Comparison of ENCODE assay signal across 12 cellular contexts in genomic region chr17:49992191-49992932, GRCh38. TPM values are rescaled to one million over a fixed set of nuclear protein-coding genes. Genes with fewer than 3 reads are reported as not detected.
A peak's percentile ranks its signal among the peaks of the same experiment; 100 is the strongest.
DNase-seq lines count a peak whose midpoint lies in the region; ATAC-seq and TF ChIP-seq lines count a peak whose summit lies in the region.
"Had no signal": no experiment of that assay in that cellular context is flagged by ENCODE, and none has a peak within 500 bp of the region (broad histone marks: within the 10 kb centered on the region; RNA-seq: fewer than 3 reads in every experiment).

No MANE protein-coding gene starts in this region.

- peaks cover 25% of the 10 kb centered on the region for H3K36me3 ChIP-seq in MG63

- no peaks in the 10 kb centered on the region for H3K9me3 Mint-ChIP-seq in T-helper 1 cell treated with Interleukin-12 subunit alpha and Interleukin-12 subunit beta and Interleukin-4 antibody, amounts not matched to agents 30 μg/mL and 1 μg/mL, for 36 hours

- H3K4me3 ChIP-seq in MG63 (peak overlapping the region; percentile 66), epithelial cell of esophagus (ENCODE audit: low read length) (peak overlapping the region; percentile 66)

- intact Hi-C loops in posterior vena cava (cut with DNase I) = loop anchor here (10.0 kb wide), 2 partner anchors 428 to 438 kb away; no protein-coding TSS in a partner anchor

- TF ChIP-seq CTCF in epithelial cell of esophagus (IDR thresholded peaks at IDR 0.05; ENCODE audit: insufficient read depth, low read depth, low read length, missing control alignments) = no peak

- no peak for ATAC-seq in GM18858 (IDR thresholded peaks at IDR 0.05; ENCODE audit: unreplicated experiment)
- ATAC-seq in HG02571 (IDR thresholded peaks at IDR 0.05; ENCODE audit: unreplicated experiment) = no peak

- peaks cover 85% of the 10 kb centered on the region for H3K27me3 Mint-ChIP-seq in T-helper 1 cell treated with Interleukin-12 subunit alpha and Interleukin-12 subunit beta and Interleukin-4 antibody, amounts not matched to agents 30 μg/mL and 1 μg/mL, for 36 hours (ENCODE audit: low read depth)

- H3K4me3 Mint-ChIP-seq in T-helper 1 cell treated with Interleukin-12 subunit alpha and Interleukin-12 subunit beta and Interleukin-4 antibody, amounts not matched to agents 30 μg/mL and 1 μg/mL, for 36 hours = peak overlapping the region; percentile 11
- H3K4me3 Mint-ChIP-seq: activated CD8-positive, alpha-beta T cell treated with anti-CD3 and anti-CD28 coated beads, Interleukin-2, amount 10 ng/mL, durations not matched to agents 7 days and 5 days had no signal

- H3K27me3 ChIP-seq in MG63 = no peaks in the 10 kb centered on the region

- no peak for DNase-seq in T-helper 1 cell
- DNase-seq in MG63 = no peak
- DNase-seq in epithelial cell of esophagus (ENCODE audit: low read depth) = no peak
- peak; percentile 49 for DNase-seq in posterior vena cava (ENCODE audit: low spot score)
- DNase-seq in NCI-H1092 treated with DMSO at 0.1 percent for 48 hours (lab: John Stamatoyannopoulos, UW) = no peak
- DNase-seq: activated CD8-positive, alpha-beta T cell treated with anti-CD3 and anti-CD28 coated beads, Interleukin-2, amount 10 ng/mL, durations not matched to agents 7 days and 5 days; NK-92 treated with Interleukin-12 subunit alpha and Interleukin-12 subunit beta, amount 100 ng/mL, for 24 hours had no signal

- H3K4me1 Mint-ChIP-seq in T-helper 1 cell treated with Interleukin-12 subunit alpha and Interleukin-12 subunit beta and Interleukin-4 antibody, amounts not matched to agents 30 μg/mL and 1 μg/mL, for 36 hours (ENCODE audit: low read depth) = peaks cover 19% of the 10 kb centered on the region

- H3K36me3 Mint-ChIP-seq in T-helper 1 cell treated with Interleukin-12 subunit alpha and Interleukin-12 subunit beta and Interleukin-4 antibody, amounts not matched to agents 30 μg/mL and 1 μg/mL, for 36 hours (ENCODE audit: low read depth) = peaks cover 4% of the 10 kb centered on the region

- no peaks in the 10 kb centered on the region for H3K9me3 ChIP-seq in MG63

- H3K27ac Mint-ChIP-seq in T-helper 1 cell treated with Interleukin-12 subunit alpha and Interleukin-12 subunit beta and Interleukin-4 antibody, amounts not matched to agents 30 μg/mL and 1 μg/mL, for 36 hours = no peak overlapping the region
- H3K27ac Mint-ChIP-seq: activated CD8-positive, alpha-beta T cell treated with anti-CD3 and anti-CD28 coated beads, Interleukin-2, amount 10 ng/mL, durations not matched to agents 7 days and 5 days had no signal

RNA-seq across cellular contexts. Expression of gene DLX3, which starts 2.7 kb away (rescaled TPM):
- total RNA-seq in MG63 (2014; rRNA removed; shearing (Covaris generic); ENCODE audit: low replicate concordance) = 2.5 and 5.3 TPM in 2 replicates
- total RNA-seq in posterior vena cava = under 1 TPM in 1 of 2 donors, not detected in 1; 0.23 TPM
- total RNA-seq: activated CD8-positive, alpha-beta T cell treated with anti-CD3 and anti-CD28 coated beads, Interleukin-2, amount 10 ng/mL, durations not matched to agents 7 days and 5 days; renal cortical epithelial cell had no signal

RNA-seq across cellular contexts. Expression of gene DLX4, which starts 23.4 kb away (rescaled TPM):
- 6.1 and 8.6 TPM in 2 replicates for total RNA-seq in MG63 (2014; rRNA removed; shearing (Covaris generic); ENCODE audit: low replicate concordance)
- total RNA-seq in posterior vena cava = under 1 TPM in 1 of 2 donors, not detected in 1; 0.19 TPM
- total RNA-seq: activated CD8-positive, alpha-beta T cell treated with anti-CD3 and anti-CD28 coated beads, Interleukin-2, amount 10 ng/mL, durations not matched to agents 7 days and 5 days; cerebellum had no signal
